ENCODE assay signal across 8 cellular contexts in genomic region chr3:184380210-184380626, GRCh38.
DNase-seq lines count a peak whose midpoint lies in the region; ATAC-seq lines count a peak whose summit lies in the region.

No MANE protein-coding gene starts in this region.

- H3K9ac ChIP-seq in ES-I3 (ENCODE audit: low read depth, low read length): peak overlapping the region; percentile 53; the same call in 1 of the 2 replicates

- H3K9me3 Mint-ChIP-seq in stimulated activated memory B cell treated with anti-CD40 and anti-IgM and Interleukin-4, amounts not matched to agents 10 μg/mL and 1 μg/mL and 100 μg/mL, for 72 hours: no peaks in the 10 kb centered on the region

- H3K36me3 Mint-ChIP-seq in stimulated activated memory B cell treated with anti-CD40 and anti-IgM and Interleukin-4, amounts not matched to agents 10 μg/mL and 1 μg/mL and 100 μg/mL, for 72 hours: no peaks in the 10 kb centered on the region

- no peak overlapping the region for H3K4me3 Mint-ChIP-seq in stimulated activated memory B cell treated with anti-CD40 and anti-IgM and Interleukin-4, amounts not matched to agents 10 μg/mL and 1 μg/mL and 100 μg/mL, for 72 hours

- peaks cover 14% of the 10 kb centered on the region for H3K4me1 Mint-ChIP-seq in stimulated activated memory B cell treated with anti-CD40 and anti-IgM and Interleukin-4, amounts not matched to agents 10 μg/mL and 1 μg/mL and 100 μg/mL, for 72 hours

- peak; percentile 26 for ATAC-seq in stimulated activated memory B cell treated with anti-CD40 and anti-IgM and Interleukin-4, amounts not matched to agents 10 μg/mL and 1 μg/mL and 100 μg/mL, for 72 hours
- no peak for ATAC-seq in GM19395 (IDR thresholded peaks at IDR 0.05; ENCODE audit: unreplicated experiment)
- no peak for ATAC-seq in GM21529 (IDR thresholded peaks at IDR 0.05; ENCODE audit: unreplicated experiment)

- H3K27ac Mint-ChIP-seq in stimulated activated memory B cell treated with anti-CD40 and anti-IgM and Interleukin-4, amounts not matched to agents 10 μg/mL and 1 μg/mL and 100 μg/mL, for 72 hours: no peak overlapping the region

- in situ Hi-C loops in T47D (cut with HindIII; ENCODE audit: low pct_unique_long_range_greater_than_20kb, low sequenced_read_pairs): no loop called here

- H3K27me3 Mint-ChIP-seq in stimulated activated memory B cell treated with anti-CD40 and anti-IgM and Interleukin-4, amounts not matched to agents 10 μg/mL and 1 μg/mL and 100 μg/mL, for 72 hours: peaks cover 91% of the 10 kb centered on the region

- H3K9me3 ChIP-seq in ES-I3 (ENCODE audit: control insufficient read depth, insufficient read depth, low read length): no peaks in the 10 kb centered on the region

- H3K36me3 ChIP-seq in ES-I3 (ENCODE audit: insufficient read depth, low read length): no peaks in the 10 kb centered on the region

- peaks cover 14% of the 10 kb centered on the region; the same call in 1 of the 2 replicates for H3K4me1 ChIP-seq in ES-I3 (ENCODE audit: insufficient read depth, low read length)

- peak; percentile 26 for DNase-seq in NCI-H2171 (lab: John Stamatoyannopoulos, UW)
- peak; percentile 74 to 98 for DNase-seq in T47D (ENCODE audit: low read depth in 1 of 2, low spot score in 1 of 2)
- DNase-seq in iPS-NIHi7 (ENCODE audit: extremely low spot score): peak; percentile 84
- no peak for DNase-seq in GM19240 (ENCODE audit: insufficient read length, low spot score)
